In genomic region chr14:96129128-96129736, GRCh38 we compare ENCODE assay signal across 1 cellular context.
TF ChIP-seq lines count a peak whose summit lies in the region.

No MANE protein-coding gene starts in this region.

TF ChIP-seq in IMR-90, 13 proteins besides CTCF, POLR2A, EP300 and RAD21:
- TF ChIP-seq ELK1 (IDR thresholded peaks at IDR 0.05; ENCODE audit: borderline replicate concordance, low read depth, low read length) (no peak), CHD1 (IDR thresholded peaks at IDR 0.05; ENCODE audit: low read depth, low read length) (no peak), FOS (IDR thresholded peaks at IDR 0.05; ENCODE audit: low read depth, low read length) (no peak), MAZ (IDR thresholded peaks at IDR 0.05; ENCODE audit: borderline replicate concordance, low read depth, low read length) (no peak), USF2 (IDR thresholded peaks at IDR 0.05; ENCODE audit: low read depth, low read length) (no peak), MXI1 (IDR thresholded peaks at IDR 0.05; ENCODE audit: borderline replicate concordance, low read depth, low read length) (no peak), MAFK (IDR thresholded peaks at IDR 0.05; ENCODE audit: low read depth, low read length) (no peak), RFX5 (IDR thresholded peaks at IDR 0.05; ENCODE audit: low read depth, low read length) (no peak), RCOR1 (IDR thresholded peaks at IDR 0.05; ENCODE audit: insufficient replicate concordance, low read length) (no peak), CEBPB (IDR thresholded peaks at IDR 0.05; ENCODE audit: low read depth, low read length) (no peak), BHLHE40 (IDR thresholded peaks at IDR 0.05; ENCODE audit: low read depth, low read length) (no peak), NFE2L2 (IDR thresholded peaks at IDR 0.05; ENCODE audit: low read depth, low read length) (no peak), SMC3 (IDR thresholded peaks at IDR 0.05; ENCODE audit: low read depth, low read length) (no peak)
